25 cellular contexts compared by ENCODE assay signal in the genomic region with DNA sequence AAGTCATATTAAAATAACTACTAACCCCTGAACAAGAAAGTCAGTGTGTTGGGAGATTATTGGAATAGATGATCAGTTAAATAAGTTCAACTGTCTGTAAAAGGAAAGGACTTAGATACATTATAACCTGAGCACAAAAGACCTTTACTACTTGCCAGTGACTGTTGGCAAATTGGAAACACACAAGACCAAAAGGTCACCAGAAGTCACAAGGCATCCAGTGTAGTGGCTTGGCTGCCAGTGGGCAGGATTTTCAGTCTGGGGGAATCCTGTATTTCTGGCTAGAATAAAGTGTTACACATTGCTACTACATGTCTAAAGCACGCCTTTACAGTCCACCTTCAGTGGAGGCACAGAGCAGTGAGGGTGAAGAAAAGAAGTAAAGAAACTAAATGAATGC.
"Had no signal": no experiment of that assay in that cellular context is flagged by ENCODE, and none has a peak within 500 bp of the region (broad histone marks: within the 10 kb centered on the region; RNA-seq: fewer than 3 reads in every experiment).

No MANE protein-coding gene starts in this region.

- H3K9me3 ChIP-seq: colonic mucosa, esophagus squamous epithelium, gastrocnemius medialis, left ventricle myocardium inferior, lower lobe of right lung had no signal

- H3K36me3 ChIP-seq: colonic mucosa, esophagus squamous epithelium, gastrocnemius medialis, heart right ventricle, left ventricle myocardium inferior, lower lobe of right lung had no signal

- H3K4me1 ChIP-seq: colonic mucosa, esophagus squamous epithelium, gastrocnemius medialis, heart right ventricle, left ventricle myocardium inferior, lower lobe of right lung had no signal

- H3K27ac ChIP-seq: colonic mucosa, epithelial cell of prostate, esophagus squamous epithelium, gastrocnemius medialis, heart right ventricle, left ventricle myocardium inferior, lower lobe of right lung had no signal

- H3K27me3 ChIP-seq: colonic mucosa, esophagus squamous epithelium, heart right ventricle had no signal

- ATAC-seq: effector memory CD8-positive, alpha-beta T cell; esophagus mucosa; gastrocnemius medialis; heart right ventricle; left cardiac atrium; lower lobe of right lung; mucosa of descending colon had no signal

- DNase-seq: colonic mucosa; cortex of kidney; effector CD8-positive, alpha-beta T cell; effector memory CD8-positive, alpha-beta T cell; endodermal cell; erythroblast; esophagus squamous epithelium; foreskin fibroblast; foreskin melanocyte; gastrocnemius medialis; glutamatergic neuron; head of caudate nucleus; heart right ventricle; hippocampal formation; left cardiac atrium; left ventricle myocardium inferior; lower lobe of right lung; mesenchymal stem cell; mucosa of descending colon; naive B cell had no signal

- FAIRE-seq: endometrium, islet of Langerhans, keratinocyte had no signal

- H3K4me3 ChIP-seq: colonic mucosa, esophagus squamous epithelium, gastrocnemius medialis, heart right ventricle, left ventricle myocardium inferior, lower lobe of right lung, mucosa of descending colon had no signal
